8 cellular contexts compared by ENCODE assay signal in genomic region chr22:40487663-40488249, GRCh38.
DNase-seq lines count a peak whose midpoint lies in the region; ATAC-seq and TF ChIP-seq lines count a peak whose summit lies in the region.

No MANE protein-coding gene starts in this region.

- peaks cover 39% of the 10 kb centered on the region for H3K4me1 Mint-ChIP-seq in MCF 10A (ENCODE audit: insufficient read depth, unreplicated experiment)
- H3K4me1 Mint-ChIP-seq in memory B cell: peaks cover 17% of the 10 kb centered on the region
- peaks cover 14 to 26% of the 10 kb centered on the region in 2 donors for H3K4me1 Mint-ChIP-seq in stimulated activated naive B cell treated with anti-CD40 and anti-IgM and Interleukin-4, amounts not matched to agents 10 μg/mL and 1 μg/mL and 100 μg/mL, for 72 hours

- H3K9me3 Mint-ChIP-seq in MCF 10A (ENCODE audit: unreplicated experiment): no peaks in the 10 kb centered on the region
- no peaks in the 10 kb centered on the region for H3K9me3 Mint-ChIP-seq in memory B cell
- H3K9me3 Mint-ChIP-seq in stimulated activated naive B cell treated with anti-CD40 and anti-IgM and Interleukin-4, amounts not matched to agents 10 μg/mL and 1 μg/mL and 100 μg/mL, for 72 hours: no peaks in the 10 kb centered on the region

- H3K4me3 Mint-ChIP-seq in MCF 10A (ENCODE audit: unreplicated experiment) (no peak overlapping the region), memory B cell (no peak overlapping the region)
- no peak overlapping the region for H3K4me3 Mint-ChIP-seq in stimulated activated naive B cell treated with anti-CD40 and anti-IgM and Interleukin-4, amounts not matched to agents 10 μg/mL and 1 μg/mL and 100 μg/mL, for 72 hours

- intact Hi-C loops in MCF 10A (cut with micrococcal nuclease): loop anchor here (1.0 kb wide), 1 partner anchor 50 kb away; no protein-coding TSS in a partner anchor

- peak; percentile 55 for TF ChIP-seq CTCF in MCF 10A (IDR thresholded peaks at IDR 0.05; ENCODE audit: unreplicated experiment)

- H3K27me3 Mint-ChIP-seq in MCF 10A (ENCODE audit: insufficient read depth, unreplicated experiment) (no peaks in the 10 kb centered on the region), memory B cell (no peaks in the 10 kb centered on the region)
- H3K27me3 Mint-ChIP-seq in stimulated activated naive B cell treated with anti-CD40 and anti-IgM and Interleukin-4, amounts not matched to agents 10 μg/mL and 1 μg/mL and 100 μg/mL, for 72 hours: no peaks in the 10 kb centered on the region

- POLR2A ChIA-PET in MCF 10A (lab: Yijun Ruan, JAX): interaction anchor here (0.9 to 7.8 kb wide), 10 partner anchors 9 to 164 kb away, joined by 4 to 79 read pairs (median 20); partner anchors contain the start of gene MRTFA

- CTCF ChIA-PET in MCF 10A (lab: Yijun Ruan, JAX): interaction anchor here (0.5 to 5.1 kb wide), 37 partner anchors 8 to 427 kb away, joined by 3 to 80 read pairs (median 4); no protein-coding TSS in a partner anchor

- H3K27ac Mint-ChIP-seq in MCF 10A (ENCODE audit: low read depth, unreplicated experiment): peak overlapping the region; percentile 94
- H3K27ac Mint-ChIP-seq in memory B cell: peak overlapping the region; percentile 67
- H3K27ac Mint-ChIP-seq in stimulated activated naive B cell treated with anti-CD40 and anti-IgM and Interleukin-4, amounts not matched to agents 10 μg/mL and 1 μg/mL and 100 μg/mL, for 72 hours: no peak overlapping the region

- ATAC-seq in memory B cell (ENCODE audit: low read depth): no peak
- ATAC-seq in HG03108 (IDR thresholded peaks at IDR 0.05; ENCODE audit: unreplicated experiment): no peak
- no peak for ATAC-seq in stimulated activated naive B cell treated with anti-CD40 and anti-IgM and Interleukin-4, amounts not matched to agents 10 μg/mL and 1 μg/mL and 100 μg/mL, for 72 hours (replicated peaks)
- no peak for ATAC-seq in HG03469 (IDR thresholded peaks at IDR 0.05; ENCODE audit: unreplicated experiment)

- no TSS peak for BruUV-seq in MCF 10A (replicated peaks; lab: Mats Ljungman, UMichigan)

- peak; percentile 11 for DNase-seq in stimulated activated CD8-positive, alpha-beta memory T cell treated with anti-CD3 and anti-CD28 coated beads, Interleukin-12 subunit alpha, Interleukin-12 subunit beta, amount 100 ng/mL, for 1 hour (ENCODE audit: low read depth)
- DNase-seq in stimulated activated CD8-positive, alpha-beta memory T cell treated with anti-CD3 and anti-CD28 coated beads, Interleukin-4, amount 100 ng/mL, for 48 hours: no peak
- DNase-seq in NCI-H1694 (lab: John Stamatoyannopoulos, UW) (peak; percentile 28), MCF 10A (ENCODE audit: unreplicated experiment) (peak; percentile 54), memory B cell (ENCODE audit: low spot score in 2 of 2) (peak in 1 of 2 donors; percentile 25)
- DNase-seq in stimulated activated naive B cell treated with anti-CD40 and anti-IgM and Interleukin-4, amounts not matched to agents 10 μg/mL and 1 μg/mL and 100 μg/mL, for 72 hours: no peak

- H3K36me3 Mint-ChIP-seq in MCF 10A (ENCODE audit: insufficient read depth, unreplicated experiment): peaks cover 21% of the 10 kb centered on the region
- H3K36me3 Mint-ChIP-seq in memory B cell: peaks cover 4% of the 10 kb centered on the region
- peaks cover 4 to 6% of the 10 kb centered on the region in 2 donors for H3K36me3 Mint-ChIP-seq in stimulated activated naive B cell treated with anti-CD40 and anti-IgM and Interleukin-4, amounts not matched to agents 10 μg/mL and 1 μg/mL and 100 μg/mL, for 72 hours

Comparison
In these comparisons a context has a peak if more than half of its experiments do, and no peak if none do; other contexts are left out.
1. DNase-seq: peak in stimulated activated CD8-positive, alpha-beta memory T cell treated with anti-CD3 and anti-CD28 coated beads, Interleukin-12 subunit alpha, Interleukin-12 subunit beta, amount 100 ng/mL, for 1 hour (single experiment), NCI-H1694 (single experiment) and MCF 10A (single experiment); none in stimulated activated CD8-positive, alpha-beta memory T cell treated with anti-CD3 and anti-CD28 coated beads, Interleukin-4, amount 100 ng/mL, for 48 hours (single experiment) and stimulated activated naive B cell treated with anti-CD40 and anti-IgM and Interleukin-4, amounts not matched to agents 10 μg/mL and 1 μg/mL and 100 μg/mL, for 72 hours (single experiment).